17 cellular contexts compared by ENCODE assay signal in genomic region chr2:63012541-63012940, GRCh38. TPM values are rescaled to one million over a fixed set of nuclear protein-coding genes. Genes with fewer than 3 reads are reported as not detected.
A peak's percentile ranks its signal among the peaks of the same experiment; 100 is the strongest.
DNase-seq lines count a peak whose midpoint lies in the region; ATAC-seq and TF ChIP-seq lines count a peak whose summit lies in the region.
"Had no signal": no experiment of that assay in that cellular context is flagged by ENCODE, and none has a peak within 500 bp of the region (broad histone marks: within the 10 kb centered on the region; RNA-seq: fewer than 3 reads in every experiment).

No MANE protein-coding gene starts in this region.

- ATAC-seq in psoas muscle (no peak), HG03159 (IDR thresholded peaks at IDR 0.05; ENCODE audit: unreplicated experiment) (no peak)
- ATAC-seq in activated CD4-positive, CD25-positive, alpha-beta regulatory T cell treated with anti-CD3 and anti-CD28 coated beads, Interleukin-2, amount 50 U/mL, for 24 hours: no peak

- peaks cover 6% of the 10 kb centered on the region for H3K79me2 ChIP-seq in neural progenitor cell (ENCODE audit: low read depth)

- H3K4me3 Mint-ChIP-seq in neural progenitor cell: peak overlapping the region; percentile 65
- H3K4me3 Mint-ChIP-seq: CD8-positive, alpha-beta memory T cell had no signal

- peak overlapping the region; percentile 91 for H3K27ac ChIP-seq in SK-N-MC
- H3K27ac ChIP-seq in neural progenitor cell: peak overlapping the region; percentile 97
- H3K27ac ChIP-seq in psoas muscle: no peak overlapping the region
- H3K27ac ChIP-seq in RWPE1: no peak overlapping the region
- H3K27ac ChIP-seq: BLaER1 treated with 17β-estradiol and CSF1 and Interleukin-3, amounts not matched to agents 10 nM and 100 nM; KMS-11; SJSA1 had no signal

- peaks cover 11% of the 10 kb centered on the region; the same call in 1 of the 2 replicates for H3K36me3 ChIP-seq in SK-N-MC (ENCODE audit: insufficient read depth, low read length)
- peaks cover 11% of the 10 kb centered on the region for H3K36me3 ChIP-seq in neural progenitor cell
- H3K36me3 ChIP-seq in psoas muscle (ENCODE audit: insufficient read depth in 1 of 2, low read depth in 1 of 2): no peaks in the 10 kb centered on the region

- CTCF ChIA-PET in RWPE1 (lab: Yijun Ruan, JAX): no interaction called here

- H3K4me1 ChIP-seq in neural progenitor cell (peaks cover 69% of the 10 kb centered on the region), psoas muscle (no peaks in the 10 kb centered on the region)
- H3K4me1 ChIP-seq: BLaER1 treated with 17β-estradiol and CSF1 and Interleukin-3, amounts not matched to agents 10 nM and 100 nM; SJSA1 had no signal

- H3K9me3 Mint-ChIP-seq in neural progenitor cell: peaks cover 2% of the 10 kb centered on the region
- H3K9me3 Mint-ChIP-seq: CD8-positive, alpha-beta memory T cell had no signal

- no peak overlapping the region for H3K4me3 ChIP-seq in SK-N-MC
- H3K4me3 ChIP-seq in neural progenitor cell: peak overlapping the region; percentile 30
- no peak overlapping the region for H3K4me3 ChIP-seq in psoas muscle
- H3K4me3 ChIP-seq: BLaER1 treated with 17β-estradiol and CSF1 and Interleukin-3, amounts not matched to agents 10 nM and 100 nM; SJSA1 had no signal

- DNase-seq in GM04503 (ENCODE audit: low read depth): peak; percentile 71
- no peak for DNase-seq in SK-N-MC (ENCODE audit: low read depth, low spot score)
- peak; percentile 4 for DNase-seq in fibroblast of gingiva (ENCODE audit: low read depth)
- no peak for DNase-seq in neural progenitor cell (ENCODE audit: low spot score)
- DNase-seq in psoas muscle: no peak
- no peak for DNase-seq in RWPE1 (ENCODE audit: low spot score)
- DNase-seq: CD8-positive, alpha-beta memory T cell; DMS79 treated with DMSO at 0.1 percent for 48 hours; NCI-H1436 treated with DMSO at 0.1 percent for 48 hours; NCI-H2029 treated with DMSO at 0.1 percent for 48 hours; NCI-H510A; NCI-H774 had no signal

- H3K4me2 ChIP-seq in neural progenitor cell: peak overlapping the region; percentile 72
- H3K4me2 ChIP-seq: BLaER1 treated with 17β-estradiol and CSF1 and Interleukin-3, amounts not matched to agents 10 nM and 100 nM; KMS-11 had no signal

- no peaks in the 10 kb centered on the region for H3K27me3 ChIP-seq in neural progenitor cell
- no peaks in the 10 kb centered on the region for H3K27me3 ChIP-seq in psoas muscle (ENCODE audit: insufficient read depth in 3 of 3, low read length in 2 of 3)
- H3K27me3 ChIP-seq: BLaER1 treated with 17β-estradiol and CSF1 and Interleukin-3, amounts not matched to agents 10 nM and 100 nM; SJSA1 had no signal

- peaks cover 66% of the 10 kb centered on the region for H3K4me1 Mint-ChIP-seq in neural progenitor cell
- H3K4me1 Mint-ChIP-seq: CD8-positive, alpha-beta memory T cell had no signal

- H3K27ac Mint-ChIP-seq in neural progenitor cell: peak overlapping the region; percentile 92
- H3K27ac Mint-ChIP-seq: CD8-positive, alpha-beta memory T cell had no signal

- peaks cover 56% of the 10 kb centered on the region for H3F3A ChIP-seq in neural progenitor cell (ENCODE audit: low read depth)

- no peak overlapping the region for H2AFZ ChIP-seq in neural progenitor cell (replicated peaks)

- H4K20me1 ChIP-seq in neural progenitor cell (ENCODE audit: low read depth): no peaks in the 10 kb centered on the region
- H4K20me1 ChIP-seq: BLaER1 treated with 17β-estradiol and CSF1 and Interleukin-3, amounts not matched to agents 10 nM and 100 nM had no signal

- H3K36me3 Mint-ChIP-seq in neural progenitor cell: peaks cover 14% of the 10 kb centered on the region

- H3K9me3 ChIP-seq in SK-N-MC (ENCODE audit: low read depth, low read length) (no peaks in the 10 kb centered on the region), neural progenitor cell (ENCODE audit: low read depth) (no peaks in the 10 kb centered on the region), psoas muscle (no peaks in the 10 kb centered on the region)
- H3K9me3 ChIP-seq: BLaER1 treated with 17β-estradiol and CSF1 and Interleukin-3, amounts not matched to agents 10 nM and 100 nM; SJSA1 had no signal

- WGBS in psoas muscle, 3 donors: 96 to 98% (median 98%) methylated on average over 1 of the region's 1 CpG

- H3K9ac ChIP-seq in SK-N-MC (ENCODE audit: insufficient read length) (no peak overlapping the region), neural progenitor cell (no peak overlapping the region)
- H3K9ac ChIP-seq: BLaER1 treated with 17β-estradiol and CSF1 and Interleukin-3, amounts not matched to agents 10 nM and 100 nM; KMS-11 had no signal

- POLR2A ChIA-PET in RWPE1 (lab: Yijun Ruan, JAX; ENCODE audit: low non-redundant PET): no interaction called here

- no peaks in the 10 kb centered on the region for H3K27me3 Mint-ChIP-seq in neural progenitor cell (ENCODE audit: insufficient read depth, low read depth)
- H3K27me3 Mint-ChIP-seq: CD8-positive, alpha-beta memory T cell had no signal

- intact Hi-C loops in psoas muscle (cut with DNase I): no loop called here

- no peak for TF ChIP-seq CTCF in neural progenitor cell (IDR thresholded peaks at IDR 0.05)
- no peak for TF ChIP-seq CTCF in psoas muscle (IDR thresholded peaks at IDR 0.05)
- TF ChIP-seq CTCF in RWPE1 (conservative IDR thresholded peaks at IDR 0.05; ENCODE audit: low read depth): no peak

RNA-seq across cellular contexts. Expression of gene OTX1, which starts 38.1 kb away (rescaled TPM):
- total RNA-seq in neural progenitor cell (ENCODE audit: low replicate concordance) (7.9 and 23.3 TPM in 2 replicates), psoas muscle (not detected)
- polyA plus RNA-seq in psoas muscle: not detected
- total RNA-seq: CD8-positive, alpha-beta memory T cell had no signal
- polyA plus RNA-seq: CD8-positive, alpha-beta memory T cell had no signal

Comparison
In these comparisons a context has a peak if more than half of its experiments do, and no peak if none do; other contexts are left out.
1. DNase-seq: peak in GM04503 (single experiment) and fibroblast of gingiva (single experiment); none in SK-N-MC (single experiment), neural progenitor cell (single experiment), psoas muscle (0 of 2) and RWPE1 (single experiment).
2. H3K27ac ChIP-seq: peak in SK-N-MC (single experiment) and neural progenitor cell (single experiment); none in psoas muscle (single experiment) and RWPE1 (single experiment).